ENCODE assay signal across 12 cellular contexts in the genomic region with DNA sequence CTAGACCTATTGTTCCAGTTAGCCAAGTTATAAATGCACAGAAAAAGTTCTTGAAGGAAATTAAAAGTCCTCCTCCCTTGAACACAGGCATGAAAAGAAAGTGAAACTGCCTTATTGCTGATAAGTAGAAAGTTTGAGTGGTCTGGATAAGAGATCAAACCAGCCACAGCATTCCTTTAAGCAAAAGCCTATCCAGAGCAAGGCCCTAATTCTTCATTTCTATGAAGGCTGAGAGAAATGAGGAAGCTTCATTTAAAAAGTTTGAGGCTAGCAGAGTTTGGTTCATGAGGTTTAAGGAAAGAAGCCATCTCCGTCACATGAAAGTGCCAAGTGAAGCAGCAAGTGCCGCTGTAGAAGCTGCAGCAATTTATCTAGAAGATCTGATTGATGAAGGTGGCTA. TPM values are rescaled to one million over a fixed set of nuclear protein-coding genes. Genes with fewer than 3 reads are reported as not detected.
DNase-seq lines count a peak whose midpoint lies in the region; ATAC-seq and TF ChIP-seq lines count a peak whose summit lies in the region.
"Had no signal": no experiment of that assay in that cellular context is flagged by ENCODE, and none has a peak within 500 bp of the region (broad histone marks: within the 10 kb centered on the region; RNA-seq: fewer than 3 reads in every experiment).

No MANE protein-coding gene starts in this region.

- H3K4me3 Mint-ChIP-seq in activated naive CD8-positive, alpha-beta T cell treated with anti-CD3 and anti-CD28 coated beads for 36 hours: peak overlapping the region; percentile 56
- peak overlapping the region; percentile 76 to 91 (median 86) for H3K4me3 Mint-ChIP-seq in naive thymus-derived CD4-positive, alpha-beta T cell
- H3K4me3 Mint-ChIP-seq: endodermal cell had no signal

- TF ChIP-seq CTCF in DOHH2 (IDR thresholded peaks at IDR 0.05; ENCODE audit: low read depth, low read length, poor library complexity, severe bottlenecking) (no peak), ascending aorta (IDR thresholded peaks at IDR 0.05) (no peak)

- peak overlapping the region; percentile 78 for H3K27ac Mint-ChIP-seq in activated naive CD8-positive, alpha-beta T cell treated with anti-CD3 and anti-CD28 coated beads for 36 hours
- peak overlapping the region; percentile 79 to 97 (median 95) for H3K27ac Mint-ChIP-seq in naive thymus-derived CD4-positive, alpha-beta T cell
- H3K27ac Mint-ChIP-seq: endodermal cell had no signal

- H3K27me3 ChIP-seq in DOHH2 (ENCODE audit: control insufficient read depth, low read length): no peaks in the 10 kb centered on the region
- H3K27me3 ChIP-seq in naive thymus-derived CD4-positive, alpha-beta T cell (ENCODE audit: control insufficient read depth in 2 of 2, insufficient read depth in 2 of 2, low read length in 2 of 2): no peaks in the 10 kb centered on the region
- H3K27me3 ChIP-seq in ascending aorta: no peaks in the 10 kb centered on the region

- POLR2A ChIA-PET in naive thymus-derived CD4-positive, alpha-beta T cell (lab: Charles Lee): interaction anchor here (0.8 to 2.7 kb wide), 8 partner anchors 10 to 549 kb away, joined by 3 to 14 read pairs (median 4); partner anchors contain the start of genes CTBS and PRKACB

- H3K79me2 ChIP-seq in DOHH2 (ENCODE audit: control insufficient read depth, low read length): peaks cover 30% of the 10 kb centered on the region

- H3K4me3 ChIP-seq in DOHH2 (ENCODE audit: low read length) (peak overlapping the region; percentile 10; the same call in 1 of the 2 replicates), ascending aorta (no peak overlapping the region)
- H3K4me3 ChIP-seq in naive thymus-derived CD4-positive, alpha-beta T cell (ENCODE audit: low read length): peak overlapping the region; percentile 65

- no peaks in the 10 kb centered on the region for H3K27me3 Mint-ChIP-seq in activated naive CD8-positive, alpha-beta T cell treated with anti-CD3 and anti-CD28 coated beads for 36 hours
- H3K27me3 Mint-ChIP-seq in naive thymus-derived CD4-positive, alpha-beta T cell: no peaks in the 10 kb centered on the region

- H4K20me1 ChIP-seq in DOHH2 (ENCODE audit: control insufficient read depth, insufficient read depth, low read depth, low read length): no peaks in the 10 kb centered on the region

- peak overlapping the region; percentile 27 for H3K4me2 ChIP-seq in DOHH2 (ENCODE audit: low read length)

- ATAC-seq in naive thymus-derived CD4-positive, alpha-beta T cell: no peak

- peaks cover 32% of the 10 kb centered on the region for H3K4me1 Mint-ChIP-seq in activated naive CD8-positive, alpha-beta T cell treated with anti-CD3 and anti-CD28 coated beads for 36 hours
- H3K4me1 Mint-ChIP-seq in naive thymus-derived CD4-positive, alpha-beta T cell: peaks cover 11 to 56% (median 43%) of the 10 kb centered on the region in 7 donors

- H3K4me1 ChIP-seq in DOHH2 (ENCODE audit: control insufficient read depth, low read length) (peaks cover 30% of the 10 kb centered on the region), ascending aorta (peaks cover 6 to 21% of the 10 kb centered on the region in 2 donors)
- H3K4me1 ChIP-seq in naive thymus-derived CD4-positive, alpha-beta T cell (ENCODE audit: control insufficient read depth in 2 of 2, insufficient read depth in 2 of 2, low read length in 2 of 2): peaks cover 3 to 24% of the 10 kb centered on the region in 2 donors

- H3K27ac ChIP-seq in DOHH2 (ENCODE audit: low read depth, low read length) (no peak overlapping the region), ascending aorta (peak overlapping the region in 1 of 2 donors; percentile 27)
- peak overlapping the region; percentile 77 for H3K27ac ChIP-seq in naive thymus-derived CD4-positive, alpha-beta T cell (ENCODE audit: low read depth, low read length)

- intact Hi-C loops in naive thymus-derived CD4-positive, alpha-beta T cell (cut with micrococcal nuclease): loop anchor here (5.0 kb wide), 5 partner anchors 169 to 616 kb away; a partner anchor contains a TSS
- intact Hi-C loops in ascending aorta (cut with DNase I): loop anchor here (5.0 kb wide), 1 partner anchor 121 kb away; the partner anchor contains the start of gene CTBS

- H3K9me2 ChIP-seq in DOHH2 (replicated peaks; ENCODE audit: control insufficient read depth, low read length): no peaks in the 10 kb centered on the region

- no peaks in the 10 kb centered on the region for H3K9me3 Mint-ChIP-seq in activated naive CD8-positive, alpha-beta T cell treated with anti-CD3 and anti-CD28 coated beads for 36 hours
- no peaks in the 10 kb centered on the region for H3K9me3 Mint-ChIP-seq in naive thymus-derived CD4-positive, alpha-beta T cell
- H3K9me3 Mint-ChIP-seq: endodermal cell had no signal

- DNase-seq in NAMALWA (ENCODE audit: low spot score) (peak; percentile 61), NCI-H146 treated with DMSO at 0.1 percent for 48 hours (lab: John Stamatoyannopoulos, UW; ENCODE audit: unreplicated experiment) (no peak), germinal center (ENCODE audit: low spot score) (no peak), ascending aorta (ENCODE audit: low spot score in 2 of 2) (no peak), iPS-NIHi7 (ENCODE audit: extremely low spot score) (no peak)
- no peak for DNase-seq in activated naive CD8-positive, alpha-beta T cell treated with anti-CD3 and anti-CD28 coated beads for 36 hours
- peak in 7 of 9 donors; percentile 38 to 62 (median 50) for DNase-seq in naive thymus-derived CD4-positive, alpha-beta T cell
- DNase-seq: activated gamma-delta T cell treated with Interleukin-2 at 50 U/mL for 16 hours; endodermal cell; NCI-H510A; stimulated activated CD4-positive, alpha-beta T cell treated with anti-CD3 and anti-CD28 coated beads, Interleukin-12 subunit alpha, Interleukin-12 subunit beta, amount 100 ng/mL, for 4 hours had no signal

- CTCF ChIA-PET in naive thymus-derived CD4-positive, alpha-beta T cell (lab: Charles Lee): interaction anchor here (0.6 to 1.2 kb wide), 6 partner anchors 10 to 552 kb away, joined by 3 read pairs; no protein-coding TSS in a partner anchor

- H3K9me3 ChIP-seq in DOHH2 (ENCODE audit: control insufficient read depth, insufficient read depth, low read length): no peaks in the 10 kb centered on the region
- H3K9me3 ChIP-seq in naive thymus-derived CD4-positive, alpha-beta T cell (ENCODE audit: control insufficient read depth in 2 of 3, low read length in 3 of 3): no peaks in the 10 kb centered on the region
- no peaks in the 10 kb centered on the region for H3K9me3 ChIP-seq in ascending aorta

- H3F3A ChIP-seq in DOHH2 (ENCODE audit: control insufficient read depth, insufficient read depth): no peaks in the 10 kb centered on the region

- peaks cover 3% of the 10 kb centered on the region for H3K36me3 Mint-ChIP-seq in activated naive CD8-positive, alpha-beta T cell treated with anti-CD3 and anti-CD28 coated beads for 36 hours
- peaks cover 0 to 13% (median 0%) of the 10 kb centered on the region in 5 donors for H3K36me3 Mint-ChIP-seq in naive thymus-derived CD4-positive, alpha-beta T cell

- H3K36me3 ChIP-seq in DOHH2 (ENCODE audit: control insufficient read depth, low read length): no peaks in the 10 kb centered on the region
- no peaks in the 10 kb centered on the region for H3K36me3 ChIP-seq in naive thymus-derived CD4-positive, alpha-beta T cell (ENCODE audit: control insufficient read depth in 2 of 3, insufficient read depth in 3 of 3, low read length in 3 of 3)
- no peaks in the 10 kb centered on the region for H3K36me3 ChIP-seq in ascending aorta

RNA-seq across cellular contexts. Expression of gene SSX2IP, which starts 2.7 kb away (rescaled TPM):
- 10 to 100 TPM; 12.4 to 13.1 TPM for total RNA-seq in activated naive CD8-positive, alpha-beta T cell treated with anti-CD3 and anti-CD28 coated beads for 36 hours
- total RNA-seq in naive thymus-derived CD4-positive, alpha-beta T cell: 10 to 100 TPM in 1 of 5 experiments, 1 to 10 TPM in 4; 7.5 to 13.4 (median 8.1) TPM
- polyA plus RNA-seq in naive thymus-derived CD4-positive, alpha-beta T cell: 1 to 10 TPM; 8.4 to 8.8 TPM
- 2.3 TPM for total RNA-seq in ascending aorta

Comparison
In these comparisons a context has a peak if more than half of its experiments do, and no peak if none do; other contexts are left out.
1. H3K4me3 ChIP-seq: peak in DOHH2 (single experiment) and naive thymus-derived CD4-positive, alpha-beta T cell (single experiment); none in ascending aorta (0 of 2).
2. DNase-seq: peak in NAMALWA (single experiment) and naive thymus-derived CD4-positive, alpha-beta T cell (7 of 9); none in activated naive CD8-positive, alpha-beta T cell treated with anti-CD3 and anti-CD28 coated beads for 36 hours (single experiment), NCI-H146 treated with DMSO at 0.1 percent for 48 hours (single experiment), germinal center (single experiment), ascending aorta (0 of 2) and iPS-NIHi7 (single experiment).